1 cellular context compared by ENCODE assay signal in the genomic region with DNA sequence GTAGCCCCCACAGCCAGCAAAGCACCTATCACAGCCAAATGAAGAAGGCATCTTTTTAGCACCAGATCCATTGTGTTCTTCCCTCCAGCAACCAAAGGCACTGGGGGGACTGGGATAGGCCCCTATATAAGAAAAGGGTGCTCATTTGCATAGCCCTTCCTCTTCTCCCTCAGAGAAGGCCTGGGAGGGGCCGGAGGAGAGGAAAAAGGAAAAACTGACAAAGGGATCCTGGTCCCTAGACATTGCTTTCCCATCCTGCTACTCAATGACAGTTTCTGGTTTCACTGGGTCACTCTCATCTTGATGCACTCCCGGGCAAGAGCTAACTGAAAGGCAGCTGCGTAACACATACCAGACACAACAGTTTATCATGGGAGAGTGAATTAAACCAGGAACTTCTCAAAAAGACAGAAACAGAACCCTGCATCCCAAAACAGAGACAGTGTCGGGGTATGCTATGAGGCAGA.
A peak's percentile ranks its signal among the peaks of the same experiment; 100 is the strongest.
TF ChIP-seq lines count a peak whose summit lies in the region.

Gene PMEL, minus strand, starts transcription at position 102 of the 467 bp plus-strand sequence. Its CDS starts 31 bp downstream, at position 71.

TF ChIP-seq in HEK293, 187 proteins besides CTCF, POLR2A, EP300 and RAD21 (continued from another document):
- TF ChIP-seq, protein P1, sequence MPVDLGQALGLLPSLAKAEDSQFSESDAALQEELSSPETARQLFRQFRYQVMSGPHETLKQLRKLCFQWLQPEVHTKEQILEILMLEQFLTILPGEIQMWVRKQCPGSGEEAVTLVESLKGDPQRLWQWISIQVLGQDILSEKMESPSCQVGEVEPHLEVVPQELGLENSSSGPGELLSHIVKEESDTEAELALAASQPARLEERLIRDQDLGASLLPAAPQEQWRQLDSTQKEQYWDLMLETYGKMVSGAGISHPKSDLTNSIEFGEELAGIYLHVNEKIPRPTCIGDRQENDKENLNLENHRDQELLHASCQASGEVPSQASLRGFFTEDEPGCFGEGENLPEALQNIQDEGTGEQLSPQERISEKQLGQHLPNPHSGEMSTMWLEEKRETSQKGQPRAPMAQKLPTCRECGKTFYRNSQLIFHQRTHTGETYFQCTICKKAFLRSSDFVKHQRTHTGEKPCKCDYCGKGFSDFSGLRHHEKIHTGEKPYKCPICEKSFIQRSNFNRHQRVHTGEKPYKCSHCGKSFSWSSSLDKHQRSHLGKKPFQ (tag by site-specific recombination; IDR thresholded peaks at IDR 0.05), result peak; percentile 46
- peak; percentile 88 for TF ChIP-seq ZBTB48 (tag by site-specific recombination; IDR thresholded peaks at IDR 0.05)
- no peak for TF ChIP-seq ZNF48 (tag by site-specific recombination; IDR thresholded peaks at IDR 0.05)
- TF ChIP-seq SALL2 (tag by site-specific recombination; IDR thresholded peaks at IDR 0.05; ENCODE audit: borderline replicate concordance), result no peak
- no peak for TF ChIP-seq ZNF10 (tag by site-specific recombination; IDR thresholded peaks at IDR 0.05)
- no peak for TF ChIP-seq ZBTB7A (tag by site-specific recombination; IDR thresholded peaks at IDR 0.05; ENCODE audit: low read depth)
- TF ChIP-seq PRDM1 (tag by site-specific recombination; IDR thresholded peaks at IDR 0.05), result peak; percentile 77
- peak; percentile 36; the same call in 1 of the 2 replicates for TF ChIP-seq ZNF600 (tag by site-specific recombination; IDR thresholded peaks at IDR 0.05)
- no peak for TF ChIP-seq KLF7 (tag by site-specific recombination; IDR thresholded peaks at IDR 0.05; ENCODE audit: borderline replicate concordance)
- TF ChIP-seq HOXA7 (CRISPR knock-in tag; IDR thresholded peaks at IDR 0.05; ENCODE audit: borderline replicate concordance), result no peak
